20 cellular contexts compared by ENCODE assay signal in genomic region chr9:134004131-134004873, GRCh38. TPM values are rescaled to one million over a fixed set of nuclear protein-coding genes. Genes with fewer than 3 reads are reported as not detected.
A peak's percentile ranks its signal among the peaks of the same experiment; 100 is the strongest.
DNase-seq lines count a peak whose midpoint lies in the region; ATAC-seq, FAIRE-seq and TF ChIP-seq lines count a peak whose summit lies in the region.
"Had no signal": no experiment of that assay in that cellular context is flagged by ENCODE, and none has a peak within 500 bp of the region (broad histone marks: within the 10 kb centered on the region; RNA-seq: fewer than 3 reads in every experiment).

No MANE protein-coding gene starts in this region.

- H3K4me3 ChIP-seq in K562 (no peak overlapping the region), right lobe of liver (no peak overlapping the region), H7 (ENCODE audit: insufficient read depth, low read depth, low read length) (no peak overlapping the region)
- H3K4me3 ChIP-seq: HAP-1, Peyer's patch, SJSA1 had no signal

- H3K36me3 ChIP-seq in K562 (ENCODE audit: control insufficient read depth, insufficient read depth, low read length) (no peaks in the 10 kb centered on the region), right lobe of liver (no peaks in the 10 kb centered on the region), H7 (replicated peaks; ENCODE audit: control insufficient read depth, insufficient read depth, low read length) (no peaks in the 10 kb centered on the region)
- H3K36me3 ChIP-seq: HAP-1, Peyer's patch, SJSA1 had no signal

- H3K36me3 Mint-ChIP-seq in natural killer cell treated with Interleukin-12 subunit alpha and Interleukin-12 subunit beta and Interleukin-15 and Interleukin-18, amount 100 ng/mL, for 72 hours, result no peaks in the 10 kb centered on the region
- no peaks in the 10 kb centered on the region for H3K36me3 Mint-ChIP-seq in natural killer cell
- H3K36me3 Mint-ChIP-seq in stimulated activated memory B cell treated with anti-CD40 and anti-IgM and Interleukin-4, amounts not matched to agents 10 μg/mL and 1 μg/mL and 100 μg/mL, for 72 hours, result no peaks in the 10 kb centered on the region
- H3K36me3 Mint-ChIP-seq: CD8-positive, alpha-beta memory T cell had no signal

- no peak overlapping the region for H2AFZ ChIP-seq in K562 (ENCODE audit: low read depth, low read length)

- no peaks in the 10 kb centered on the region for H3K79me2 ChIP-seq in K562 (ENCODE audit: control insufficient read depth, insufficient read depth, low read length)

- BruUV-seq in K562 (replicated peaks; lab: Mats Ljungman, UMichigan), result no TSS peak

- no peaks in the 10 kb centered on the region for H3K9me3 ChIP-seq in K562 (replicated peaks; ENCODE audit: control insufficient read depth, insufficient read depth, low read depth, low read length)
- no peaks in the 10 kb centered on the region for H3K9me3 ChIP-seq in right lobe of liver
- H3K9me3 ChIP-seq: HAP-1, Peyer's patch, SJSA1 had no signal

- H3K4me1 Mint-ChIP-seq in natural killer cell treated with Interleukin-12 subunit alpha and Interleukin-12 subunit beta and Interleukin-15 and Interleukin-18, amount 100 ng/mL, for 72 hours (ENCODE audit: low read depth in 2 of 2), result no peaks in the 10 kb centered on the region
- no peaks in the 10 kb centered on the region for H3K4me1 Mint-ChIP-seq in natural killer cell
- H3K4me1 Mint-ChIP-seq in stimulated activated memory B cell treated with anti-CD40 and anti-IgM and Interleukin-4, amounts not matched to agents 10 μg/mL and 1 μg/mL and 100 μg/mL, for 72 hours, result peaks cover 6% of the 10 kb centered on the region
- H3K4me1 Mint-ChIP-seq: CD8-positive, alpha-beta memory T cell had no signal

- POLR2A ChIA-PET in K562 (lab: Yijun Ruan, JAX), result no interaction called here

- H3K9me3 Mint-ChIP-seq in natural killer cell treated with Interleukin-12 subunit alpha and Interleukin-12 subunit beta and Interleukin-15 and Interleukin-18, amount 100 ng/mL, for 72 hours, result no peaks in the 10 kb centered on the region
- H3K9me3 Mint-ChIP-seq in natural killer cell, result no peaks in the 10 kb centered on the region
- peaks cover 4% of the 10 kb centered on the region for H3K9me3 Mint-ChIP-seq in stimulated activated memory B cell treated with anti-CD40 and anti-IgM and Interleukin-4, amounts not matched to agents 10 μg/mL and 1 μg/mL and 100 μg/mL, for 72 hours
- H3K9me3 Mint-ChIP-seq: CD8-positive, alpha-beta memory T cell had no signal

- in situ Hi-C loops in K562 (cut with MboI), result no loop called here

- H4K20me1 ChIP-seq in K562 (replicated peaks; ENCODE audit: control insufficient read depth, insufficient read depth, low read length), result no peaks in the 10 kb centered on the region

- no peak overlapping the region for H3K27ac Mint-ChIP-seq in natural killer cell treated with Interleukin-12 subunit alpha and Interleukin-12 subunit beta and Interleukin-15 and Interleukin-18, amount 100 ng/mL, for 72 hours
- no peak overlapping the region for H3K27ac Mint-ChIP-seq in natural killer cell
- H3K27ac Mint-ChIP-seq in stimulated activated memory B cell treated with anti-CD40 and anti-IgM and Interleukin-4, amounts not matched to agents 10 μg/mL and 1 μg/mL and 100 μg/mL, for 72 hours, result no peak overlapping the region
- H3K27ac Mint-ChIP-seq: CD8-positive, alpha-beta memory T cell had no signal

- CTCF ChIA-PET in K562 (lab: Yijun Ruan, JAX; ENCODE audit: low intra/inter-chr PET ratio), result no interaction called here

- TF ChIP-seq CTCF in natural killer cell (IDR thresholded peaks at IDR 0.05) (no peak), K562 (IDR thresholded peaks at IDR 0.05 in 2 of 3, conservative IDR thresholded peaks at IDR 0.05 in 1 of 3; ENCODE audit: insufficient read depth in 2 of 3, low read depth in 1 of 3, low read length in 3 of 3) (no peak), right lobe of liver (IDR thresholded peaks at IDR 0.05) (no peak)

- H3K27me3 ChIP-seq in K562 (ENCODE audit: control insufficient read depth in 2 of 2, insufficient read depth in 2 of 2, low read length in 2 of 2) (peaks cover 23 to 53% of the 10 kb centered on the region in 2 experiments), right lobe of liver (no peaks in the 10 kb centered on the region), H7 (ENCODE audit: control insufficient read depth, insufficient read depth, low read length) (no peaks in the 10 kb centered on the region)
- H3K27me3 ChIP-seq: Peyer's patch, SJSA1 had no signal

- H3K27me3 Mint-ChIP-seq in natural killer cell treated with Interleukin-12 subunit alpha and Interleukin-12 subunit beta and Interleukin-15 and Interleukin-18, amount 100 ng/mL, for 72 hours, result peaks cover 9 to 23% of the 10 kb centered on the region in 2 donors
- peaks cover 5 to 17% of the 10 kb centered on the region in 2 donors for H3K27me3 Mint-ChIP-seq in natural killer cell (ENCODE audit: low read depth in 2 of 2)
- H3K27me3 Mint-ChIP-seq in stimulated activated memory B cell treated with anti-CD40 and anti-IgM and Interleukin-4, amounts not matched to agents 10 μg/mL and 1 μg/mL and 100 μg/mL, for 72 hours, result peaks cover 55% of the 10 kb centered on the region

- H3K27ac ChIP-seq in K562 (ENCODE audit: extremely low read depth, low read depth, low read length) (no peak overlapping the region), right lobe of liver (no peak overlapping the region)
- H3K27ac ChIP-seq: C4-2B, Peyer's patch, SJSA1 had no signal

- H3K4me3 Mint-ChIP-seq in natural killer cell treated with Interleukin-12 subunit alpha and Interleukin-12 subunit beta and Interleukin-15 and Interleukin-18, amount 100 ng/mL, for 72 hours, result no peak overlapping the region
- H3K4me3 Mint-ChIP-seq in natural killer cell, result no peak overlapping the region
- H3K4me3 Mint-ChIP-seq in stimulated activated memory B cell treated with anti-CD40 and anti-IgM and Interleukin-4, amounts not matched to agents 10 μg/mL and 1 μg/mL and 100 μg/mL, for 72 hours, result no peak overlapping the region
- H3K4me3 Mint-ChIP-seq: CD8-positive, alpha-beta memory T cell had no signal

- H3K9ac ChIP-seq in K562 (ENCODE audit: insufficient read depth in 1 of 2, low read depth in 2 of 2, low read length in 2 of 2), result no peak overlapping the region

- DNase-seq in natural killer cell treated with Interleukin-12 subunit alpha and Interleukin-12 subunit beta and Interleukin-15 and Interleukin-18, amount 100 ng/mL, for 72 hours (ENCODE audit: low spot score), result peak; percentile 59
- DNase-seq in natural killer cell (no peak), K562 (ENCODE audit: extremely low read depth in 1 of 4, low spot score in 3 of 4) (no peak), right lobe of liver (no peak), H7 (no peak), NCI-H1417 (lab: John Stamatoyannopoulos, UW) (no peak), A172 (ENCODE audit: low spot score) (no peak)
- DNase-seq: 8988T; CD8-positive, alpha-beta memory T cell; EL; KBM-7; NCI-H1092; NCI-H1436 treated with DMSO at 0.1 percent for 48 hours; NCI-H1930; NK-92 treated with Interleukin-12 subunit alpha and Interleukin-12 subunit beta, amount 100 ng/mL, for 24 hours; Peyer's patch had no signal

- TF ChIP-seq POLR2A in K562 (conservative IDR thresholded peaks at IDR 0.05) (no peak), right lobe of liver (IDR thresholded peaks at IDR 0.05) (no peak)

- no peak for TF ChIP-seq EP300 in K562 (IDR thresholded peaks at IDR 0.05; ENCODE audit: low read length)

- peak in 1 of 2 donors; percentile 24 for ATAC-seq in natural killer cell treated with Interleukin-12 subunit alpha and Interleukin-12 subunit beta and Interleukin-15 and Interleukin-18, amount 100 ng/mL, for 72 hours
- no peak for ATAC-seq in natural killer cell
- ATAC-seq in K562, result no peak; the same call in 2 of the 3 replicates
- peak; percentile 38 to 79 (median 63) for ATAC-seq in right lobe of liver
- ATAC-seq in stimulated activated memory B cell treated with anti-CD40 and anti-IgM and Interleukin-4, amounts not matched to agents 10 μg/mL and 1 μg/mL and 100 μg/mL, for 72 hours, result peak; percentile 46

- no peak for TF ChIP-seq RAD21 in K562 (CRISPR knock-in tag; conservative IDR thresholded peaks at IDR 0.05 in 1 of 2, IDR thresholded peaks at IDR 0.05 in 1 of 2)

- H3K9me1 ChIP-seq in K562 (ENCODE audit: control insufficient read depth, insufficient read depth, low read length), result no peaks in the 10 kb centered on the region

- H3K4me1 ChIP-seq in K562 (replicated peaks in 1 of 2; ENCODE audit: control insufficient read depth in 2 of 2, insufficient read depth in 2 of 2, low read length in 2 of 2), result peaks cover 0 to 3% of the 10 kb centered on the region in 2 experiments; a peak in 1 of 5 replicates
- no peaks in the 10 kb centered on the region for H3K4me1 ChIP-seq in right lobe of liver
- H3K4me1 ChIP-seq: HAP-1, Peyer's patch, SJSA1 had no signal

- FAIRE-seq in K562 (lab: Jason Lieb, UNC), result no peak

- WGBS in K562 (ENCODE audit: insufficient coverage, low coverage, missing lambda C conversion rate), result under 1% methylated on average over 20 of the region's 20 CpGs
- WGBS in right lobe of liver (ENCODE audit: insufficient coverage, low coverage, low lambda C conversion rate, missing lambda C conversion rate), result 81% methylated on average over 3 of the region's 20 CpGs

- no peak overlapping the region for H3K4me2 ChIP-seq in K562 (ENCODE audit: insufficient read depth, low read length)

- intact Hi-C loops in natural killer cell (cut with micrococcal nuclease), result no loop called here
- intact Hi-C loops in K562 (cut with micrococcal nuclease), result no loop called here
- intact Hi-C loops in right lobe of liver (cut with DNase I), result loop anchor here in 1 of 2 donors (5.0 kb wide), 1 partner anchor 217 kb away; no protein-coding TSS in a partner anchor

RNA-seq across cellular contexts. Expression of gene VAV2, which starts 12.2 kb away (rescaled TPM):
- total RNA-seq in natural killer cell treated with Interleukin-12 subunit alpha and Interleukin-12 subunit beta and Interleukin-15 and Interleukin-18, amount 100 ng/mL, for 72 hours, result 1 to 10 TPM; 1.9 to 6.7 TPM
- total RNA-seq in natural killer cell, result 1 to 10 TPM; 3.9 to 5.1 (median 4.8) TPM
- 4.0 and 7.9 TPM in 2 replicates for total RNA-seq in K562 (2011; cell fraction: chromatin; rRNA removed; ENCODE audit: low replicate concordance)
- total RNA-seq in K562 (2011; cell fraction: nucleolus; rRNA removed), result 2.4 and 2.5 TPM in 2 replicates
- 1.8 and 4.4 TPM in 2 replicates for total RNA-seq in K562 (2011; cell fraction: nucleoplasm; rRNA removed)
- 1.0 and 1.5 TPM in 2 replicates for total RNA-seq in K562 (2014; rRNA removed)
- total RNA-seq in K562 (2014; rRNA removed; fragmentation: Illumina TruSeq; extraction: Trizol), result 0.76 and 1.3 TPM in 2 replicates
- 0.91 and 0.94 TPM in 2 replicates for total RNA-seq in K562 (2015; rRNA removed; fragmentation: Illumina TruSeq; extraction: Trizol)
- 2.7 and 3.0 TPM in 2 replicates for total RNA-seq in K562 (2021)
- 0.79 and 1.0 TPM in 2 replicates for polyA plus RNA-seq in K562 (2011; rRNA removed)
- 0.77 and 1.4 TPM in 2 replicates for polyA plus RNA-seq in K562 (2011; cell fraction: cytosol; rRNA removed)
- 1.4 and 2.5 TPM in 2 replicates for polyA plus RNA-seq in K562 (2011; cell fraction: nucleus; rRNA removed)
- polyA plus RNA-seq in K562 (2012), result 0.75 and 1.2 TPM in 2 replicates
- polyA plus RNA-seq in K562 (2014; fragmentation: Illumina TruSeq; extraction: Trizol), result 1.5 and 1.7 TPM in 2 replicates
- polyA plus RNA-seq in K562 (2014; fragmentation: Nextera tagmentation; extraction: Ambion mirVana), result under 1 TPM in 1 of 2 experiments, not detected in 1; 0.01 TPM
- 1.2 and 1.5 TPM in 2 replicates for polyA plus RNA-seq in K562 (2014; rRNA removed)
- 1.5 and 1.9 TPM in 2 replicates for polyA minus RNA-seq in K562 (2011; rRNA and poly(A)+ RNA removed)
- 1.8 and 2.1 TPM in 2 replicates for polyA minus RNA-seq in K562 (2011; cell fraction: cytosol; rRNA and poly(A)+ RNA removed)
- polyA minus RNA-seq in K562 (2011; cell fraction: nucleus; rRNA and poly(A)+ RNA removed), result 1.4 and 1.9 TPM in 2 replicates
- 10 to 100 TPM; 30.1 to 44.3 (median 34.9) TPM for total RNA-seq in right lobe of liver
- total RNA-seq in H7 (2014; rRNA removed; shearing (Covaris generic)), result 17.7 and 26.9 TPM in 2 replicates
- total RNA-seq in A172 (2014; rRNA removed; shearing (Covaris generic)), result 14.2 and 14.4 TPM in 2 replicates

RNA-seq across cellular contexts. Expression of gene BRD3OS, which starts 21.0 kb away (rescaled TPM):
- total RNA-seq in natural killer cell treated with Interleukin-12 subunit alpha and Interleukin-12 subunit beta and Interleukin-15 and Interleukin-18, amount 100 ng/mL, for 72 hours, result 10 to 100 TPM in 1 of 2 donors, 1 to 10 TPM in 1; 9.6 to 10.7 TPM
- total RNA-seq in natural killer cell (1 to 10 TPM; 5.5 to 6.8 (median 6.5) TPM), K562 (2014; rRNA removed) (7.5 and 10.3 TPM in 2 replicates), K562 (2014; rRNA removed; fragmentation: Illumina TruSeq; extraction: Trizol) (4.8 and 4.9 TPM in 2 replicates), K562 (2015; rRNA removed; fragmentation: Illumina TruSeq; extraction: Trizol) (3.1 and 3.4 TPM in 2 replicates), K562 (2021) (8.7 and 9.2 TPM in 2 replicates), right lobe of liver (1 to 10 TPM; 3.2 to 8.1 (median 5.9) TPM)
- total RNA-seq in K562 (2011; cell fraction: chromatin; rRNA removed; ENCODE audit: low replicate concordance), result 5.2 and 12.0 TPM in 2 replicates
- total RNA-seq in K562 (2011; cell fraction: nucleolus; rRNA removed), result 5.4 and 7.3 TPM in 2 replicates
- total RNA-seq in K562 (2011; cell fraction: nucleoplasm; rRNA removed), result 7.1 and 8.9 TPM in 2 replicates
- polyA plus RNA-seq in K562 (2011; rRNA removed) (4.1 and 5.9 TPM in 2 replicates), K562 (2014; fragmentation: Illumina TruSeq; extraction: Trizol) (7.9 and 8.6 TPM in 2 replicates), K562 (2014; fragmentation: Nextera tagmentation; extraction: Ambion mirVana) (1 to 10 TPM; 1.1 to 1.7 TPM), K562 (2014; rRNA removed) (6.4 and 10.3 TPM in 2 replicates)
- polyA plus RNA-seq in K562 (2011; cell fraction: cytosol; rRNA removed), result 4.6 and 5.2 TPM in 2 replicates
- polyA plus RNA-seq in K562 (2011; cell fraction: nucleus; rRNA removed), result 4.3 and 6.5 TPM in 2 replicates
- 5.6 and 8.1 TPM in 2 replicates for polyA plus RNA-seq in K562 (2012)
- polyA minus RNA-seq in K562 (2011; rRNA and poly(A)+ RNA removed), result 2.5 and 3.2 TPM in 2 replicates
- 4.4 and 7.0 TPM in 2 replicates for polyA minus RNA-seq in K562 (2011; cell fraction: cytosol; rRNA and poly(A)+ RNA removed)
- 4.0 and 4.4 TPM in 2 replicates for polyA minus RNA-seq in K562 (2011; cell fraction: nucleus; rRNA and poly(A)+ RNA removed)
- 16.2 and 25.7 TPM in 2 replicates for total RNA-seq in H7 (2014; rRNA removed; shearing (Covaris generic))
- 29.1 and 31.5 TPM in 2 replicates for total RNA-seq in A172 (2014; rRNA removed; shearing (Covaris generic))

Comparison
In these comparisons a context has a peak if more than half of its experiments do, and no peak if none do; other contexts are left out.
1. ATAC-seq: peak in right lobe of liver (4 of 4) and stimulated activated memory B cell treated with anti-CD40 and anti-IgM and Interleukin-4, amounts not matched to agents 10 μg/mL and 1 μg/mL and 100 μg/mL, for 72 hours (single experiment); none in natural killer cell (0 of 3) and K562 (single experiment).